Comparison of ENCODE assay signal across 7 cellular contexts in the genomic region with DNA sequence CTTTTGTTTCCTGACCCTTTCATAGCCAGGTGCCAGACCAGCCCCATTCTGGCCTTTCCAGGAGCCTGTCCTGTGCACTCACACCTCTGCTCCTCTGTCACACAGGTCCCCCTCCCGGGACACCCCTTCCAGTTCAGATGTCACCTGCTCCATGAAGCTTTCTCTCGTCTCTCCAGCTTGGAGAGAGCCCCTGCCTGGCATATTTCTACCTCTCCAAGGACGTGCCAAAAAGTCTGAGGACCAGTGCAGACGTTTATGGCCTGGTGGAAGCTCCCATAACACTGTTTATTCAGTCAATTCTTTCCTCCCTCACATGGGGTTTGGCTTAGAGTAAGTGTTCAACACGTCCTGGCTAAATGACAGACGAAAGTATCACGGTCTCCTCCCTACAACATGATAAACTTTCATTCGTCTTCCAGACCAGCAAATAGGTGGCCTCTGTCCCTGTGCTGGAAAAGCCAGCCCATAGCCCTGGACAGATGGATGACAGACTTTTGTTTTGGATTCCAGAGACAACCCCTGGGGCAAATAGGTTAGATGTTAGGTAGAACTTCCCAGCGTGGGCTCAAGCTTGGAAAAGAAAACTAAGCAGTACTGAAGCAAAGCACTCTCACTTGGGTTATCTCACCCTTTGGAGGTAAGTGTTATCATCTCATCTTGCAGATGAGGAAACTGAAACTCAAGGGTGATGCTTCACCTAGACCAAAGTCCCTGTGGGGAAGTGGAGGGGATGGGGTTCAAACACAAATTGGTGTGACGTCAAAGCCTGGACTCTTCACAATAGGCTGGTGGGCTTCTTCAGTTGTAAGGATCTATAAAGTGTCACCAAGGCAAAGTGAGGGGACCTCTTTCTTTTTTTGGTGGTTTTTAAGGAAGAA.
DNase-seq lines count a peak whose midpoint lies in the region; FAIRE-seq and TF ChIP-seq lines count a peak whose summit lies in the region.

No MANE protein-coding gene starts in this region.

- H3K27me3 Mint-ChIP-seq in stimulated activated naive CD8-positive, alpha-beta T cell treated with anti-CD3 and anti-CD28 coated beads, Interleukin-15, Interleukin-2, amounts not matched to agents 100 ng/mL and 50 ng/mL, for 24 hours: no peaks in the 10 kb centered on the region

- peak overlapping the region; percentile 91 for H3K27ac Mint-ChIP-seq in stimulated activated naive CD8-positive, alpha-beta T cell treated with anti-CD3 and anti-CD28 coated beads, Interleukin-15, Interleukin-2, amounts not matched to agents 100 ng/mL and 50 ng/mL, for 24 hours

- peak overlapping the region; percentile 87 for H3K4me3 ChIP-seq in WI38 (ENCODE audit: low read depth, low read length)
- H3K4me3 ChIP-seq in foreskin fibroblast (ENCODE audit: low read depth in 1 of 2, low read length in 2 of 2): peak overlapping the region; percentile 76 to 85

- H3K4me1 Mint-ChIP-seq in stimulated activated naive CD8-positive, alpha-beta T cell treated with anti-CD3 and anti-CD28 coated beads, Interleukin-15, Interleukin-2, amounts not matched to agents 100 ng/mL and 50 ng/mL, for 24 hours (ENCODE audit: low read depth): peaks cover 58% of the 10 kb centered on the region

- peaks cover 42% of the 10 kb centered on the region for H3K36me3 Mint-ChIP-seq in stimulated activated naive CD8-positive, alpha-beta T cell treated with anti-CD3 and anti-CD28 coated beads, Interleukin-15, Interleukin-2, amounts not matched to agents 100 ng/mL and 50 ng/mL, for 24 hours (ENCODE audit: low read depth)

- peak; percentile 85 for FAIRE-seq in GM18507 (lab: Jason Lieb, UNC)

- TF ChIP-seq CTCF in WI38 (IDR thresholded peaks at IDR 0.05; ENCODE audit: low read depth, low read length): no peak
- no peak for TF ChIP-seq CTCF in foreskin fibroblast (IDR thresholded peaks at IDR 0.05; ENCODE audit: low read depth, low read length)

- no peak overlapping the region for H3K27ac ChIP-seq in substantia nigra (ENCODE audit: low read depth, low read length, poor library complexity, severe bottlenecking)

- peak overlapping the region; percentile 93 for H3K4me3 Mint-ChIP-seq in stimulated activated naive CD8-positive, alpha-beta T cell treated with anti-CD3 and anti-CD28 coated beads, Interleukin-15, Interleukin-2, amounts not matched to agents 100 ng/mL and 50 ng/mL, for 24 hours

- no peaks in the 10 kb centered on the region for H3K9me3 Mint-ChIP-seq in stimulated activated naive CD8-positive, alpha-beta T cell treated with anti-CD3 and anti-CD28 coated beads, Interleukin-15, Interleukin-2, amounts not matched to agents 100 ng/mL and 50 ng/mL, for 24 hours

- DNase-seq in GM18507 (ENCODE audit: extremely low spot score, insufficient read length, low read depth) (no peak), foreskin fibroblast (no peak), substantia nigra (lab: John Stamatoyannopoulos, UW) (no peak), COLO668 (lab: John Stamatoyannopoulos, UW; ENCODE audit: unreplicated experiment) (no peak), NCI-H82 treated with DMSO at 0.1 percent for 48 hours (lab: John Stamatoyannopoulos, UW; ENCODE audit: unreplicated experiment) (no peak)
